Comparison of ENCODE assay signal across 23 cellular contexts in genomic region chr12:46437411-46437810, GRCh38.
"Had no signal": no experiment of that assay in that cellular context is flagged by ENCODE, and none has a peak within 500 bp of the region (broad histone marks: within the 10 kb centered on the region; RNA-seq: fewer than 3 reads in every experiment).

No MANE protein-coding gene starts in this region.

- H3K4me2 ChIP-seq: neural progenitor cell had no signal

- DNase-seq: effector CD4-positive, alpha-beta T cell; endodermal cell; erythroblast; foreskin keratinocyte; heart left ventricle; hippocampal formation; left colon; left ventricle myocardium superior; mucosa of descending colon; naive thymus-derived CD8-positive, alpha-beta T cell; nucleus accumbens; ovary; right cardiac atrium; small intestine; stimulated activated CD4-positive, alpha-beta T cell treated with anti-CD3 and anti-CD28 coated beads, Interleukin-4, amount 100 ng/mL, for 1 hour; stimulated activated CD8-positive, alpha-beta memory T cell treated with anti-CD3 and anti-CD28 coated beads, Interleukin-4, amount 100 ng/mL, for 48 hours; stimulated activated naive CD8-positive, alpha-beta T cell treated with anti-CD3 and anti-CD28 coated beads, Interleukin-15, Interleukin-2, amounts not matched to agents 100 U/mL and 50 U/mL, for 24 hours; testis had no signal

- H3K4me1 ChIP-seq: neural progenitor cell, testis had no signal

- H3K27me3 ChIP-seq: foreskin keratinocyte, heart left ventricle, neural progenitor cell, ovary, testis, tibial nerve had no signal

- H3K9ac ChIP-seq: neural progenitor cell had no signal

- FAIRE-seq: endothelial cell of umbilical vein, small intestine had no signal

- H2AFZ ChIP-seq: neural progenitor cell had no signal

- H3K9me3 ChIP-seq: heart left ventricle, mucosa of descending colon, ovary, testis, tibial nerve had no signal

- H3K27ac ChIP-seq: heart left ventricle, neural progenitor cell, ovary, testis, tibial nerve had no signal

- H3K4me3 ChIP-seq: coronary artery, heart left ventricle, mucosa of descending colon, neural progenitor cell, ovary, testis, tibial nerve had no signal

- ATAC-seq: foreskin keratinocyte; heart left ventricle; left colon; left ventricle myocardium superior; mucosa of descending colon; naive thymus-derived CD8-positive, alpha-beta T cell; right cardiac atrium; stimulated activated effector memory CD8-positive, alpha-beta T cell treated with anti-CD3 and anti-CD28 coated beads, Interleukin-12 subunit alpha, Interleukin-12 subunit beta, amount 100 ng/mL, for 72 hours; stimulated activated naive CD8-positive, alpha-beta T cell treated with anti-CD3 and anti-CD28 coated beads, Interleukin-15, Interleukin-2, amounts not matched to agents 100 U/mL and 50 U/mL, for 24 hours had no signal

- H3K36me3 ChIP-seq: heart left ventricle, neural progenitor cell, ovary, tibial nerve had no signal
